ENCODE assay signal across 7 cellular contexts in the genomic region with DNA sequence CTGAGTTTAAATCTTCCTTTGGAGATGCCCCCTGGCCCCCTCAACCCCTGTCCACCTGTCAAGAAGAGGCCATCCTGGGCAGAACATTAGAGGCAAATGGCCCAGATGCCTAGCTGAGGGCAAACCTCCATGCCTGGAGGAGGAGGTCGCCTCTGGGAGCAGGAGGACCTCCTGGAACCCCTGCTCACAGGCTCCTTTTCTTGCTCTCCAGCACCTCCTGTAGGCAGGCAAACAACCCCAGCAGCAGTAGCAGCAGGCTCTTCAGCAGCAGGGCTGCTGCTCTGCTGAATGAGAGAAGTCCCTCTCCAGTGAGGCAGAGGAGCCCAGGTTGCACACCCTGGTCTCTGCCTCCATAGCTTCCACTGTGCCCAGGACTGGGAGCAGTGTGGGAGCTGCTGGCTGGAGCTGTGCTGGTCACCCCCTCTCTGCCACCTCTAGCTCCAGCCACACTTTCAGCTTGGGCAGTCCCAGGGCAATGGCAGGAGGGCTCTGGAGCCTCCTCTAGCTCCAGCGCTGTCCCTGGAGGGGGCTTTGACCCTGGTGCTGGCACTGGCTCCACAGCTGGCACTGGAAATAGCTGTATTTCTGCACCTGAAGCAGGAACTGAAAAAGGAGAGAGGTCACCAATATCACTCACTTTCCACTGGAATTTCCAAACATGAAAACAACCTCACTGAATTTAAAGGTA.
DNase-seq lines count a peak whose midpoint lies in the region; ATAC-seq and TF ChIP-seq lines count a peak whose summit lies in the region.
"Not testable (repeated sequence)": the region's sequence is repeated elsewhere in the genome, so short reads cannot be mapped to it uniquely, and the experiment has no call there.

No MANE protein-coding gene starts in this region.

- not testable (repeated sequence) for H3K27ac Mint-ChIP-seq in HFFc6
- peak overlapping the region; percentile 51 for H3K27ac Mint-ChIP-seq in stimulated activated naive B cell treated with anti-CD40 and anti-IgM and Interleukin-4, amounts not matched to agents 10 μg/mL and 1 μg/mL and 100 μg/mL, for 72 hours

- TF ChIP-seq CTCF in HFFc6 (IDR thresholded peaks at IDR 0.05), result peak; percentile 17; the same call in 1 of the 2 replicates
- TF ChIP-seq CTCF in esophagus muscularis mucosa (IDR thresholded peaks at IDR 0.05); right atrium auricular region (IDR thresholded peaks at IDR 0.05); upper lobe of right lung (IDR thresholded peaks at IDR 0.05): not testable (repeated sequence)

- not testable (repeated sequence) for DNase-seq in HFFc6; stimulated activated naive B cell treated with anti-CD40 and anti-IgM and Interleukin-4, amounts not matched to agents 10 μg/mL and 1 μg/mL and 100 μg/mL, for 72 hours
- DNase-seq in activated CD8-positive, alpha-beta memory T cell treated with anti-CD3 and anti-CD28 coated beads for 24 hours, result peak; percentile 59
- peak; percentile 68 for DNase-seq in esophagus muscularis mucosa (ENCODE audit: extremely low spot score)
- peak; percentile 59 for DNase-seq in right atrium auricular region (ENCODE audit: low spot score)
- DNase-seq in posterior vena cava (ENCODE audit: low spot score), result peak; percentile 59
- DNase-seq in upper lobe of right lung, result peak; percentile 53

- intact Hi-C loops in esophagus muscularis mucosa (cut with DNase I); posterior vena cava (cut with DNase I); upper lobe of right lung (cut with DNase I): not testable (repeated sequence)

- H3K36me3 Mint-ChIP-seq in HFFc6 (ENCODE audit: low read depth); stimulated activated naive B cell treated with anti-CD40 and anti-IgM and Interleukin-4, amounts not matched to agents 10 μg/mL and 1 μg/mL and 100 μg/mL, for 72 hours: not testable (repeated sequence)

- not testable (repeated sequence) for TF ChIP-seq EP300 in esophagus muscularis mucosa (IDR thresholded peaks at IDR 0.05)

- H3K4me3 Mint-ChIP-seq in HFFc6; stimulated activated naive B cell treated with anti-CD40 and anti-IgM and Interleukin-4, amounts not matched to agents 10 μg/mL and 1 μg/mL and 100 μg/mL, for 72 hours: not testable (repeated sequence)

- not testable (repeated sequence) for TF ChIP-seq POLR2A in esophagus muscularis mucosa (IDR thresholded peaks at IDR 0.05; ENCODE audit: low read depth)

- not testable (repeated sequence) for H3K36me3 ChIP-seq in esophagus muscularis mucosa, right atrium auricular region, upper lobe of right lung

- H3K27ac ChIP-seq in esophagus muscularis mucosa (replicated peaks in 1 of 4); right atrium auricular region; upper lobe of right lung: not testable (repeated sequence)

- not testable (repeated sequence) for H3K9me3 ChIP-seq in esophagus muscularis mucosa, right atrium auricular region, upper lobe of right lung

- not testable (repeated sequence) for H3K27me3 Mint-ChIP-seq in HFFc6 (ENCODE audit: insufficient read depth); stimulated activated naive B cell treated with anti-CD40 and anti-IgM and Interleukin-4, amounts not matched to agents 10 μg/mL and 1 μg/mL and 100 μg/mL, for 72 hours

- H3K4me1 ChIP-seq in esophagus muscularis mucosa, right atrium auricular region, upper lobe of right lung: not testable (repeated sequence)

- ATAC-seq in stimulated activated naive B cell treated with anti-CD40 and anti-IgM and Interleukin-4, amounts not matched to agents 10 μg/mL and 1 μg/mL and 100 μg/mL, for 72 hours (replicated peaks), result peak in 1 of 2 donors; percentile 21
- ATAC-seq in upper lobe of right lung, result not testable (repeated sequence)

- not testable (repeated sequence) for H3K4me1 Mint-ChIP-seq in HFFc6 (ENCODE audit: low read depth); stimulated activated naive B cell treated with anti-CD40 and anti-IgM and Interleukin-4, amounts not matched to agents 10 μg/mL and 1 μg/mL and 100 μg/mL, for 72 hours

- 82% methylated on average over 1 of the region's 2 CpGs for WGBS in esophagus muscularis mucosa

- H3K4me3 ChIP-seq in esophagus muscularis mucosa, right atrium auricular region, upper lobe of right lung: not testable (repeated sequence)

- peaks cover 0 to 20% (median 0%) of the 10 kb centered on the region in 4 donors for H3K27me3 ChIP-seq in esophagus muscularis mucosa
- H3K27me3 ChIP-seq in right atrium auricular region, upper lobe of right lung: not testable (repeated sequence)

- H3K9me3 Mint-ChIP-seq in HFFc6, result peaks cover 47% of the 10 kb centered on the region
- H3K9me3 Mint-ChIP-seq in stimulated activated naive B cell treated with anti-CD40 and anti-IgM and Interleukin-4, amounts not matched to agents 10 μg/mL and 1 μg/mL and 100 μg/mL, for 72 hours, result not testable (repeated sequence)
